In genomic region chr11:8689726-8690255, GRCh38 we compare ENCODE assay signal across 9 cellular contexts. TPM values are rescaled to one million over a fixed set of nuclear protein-coding genes. Genes with fewer than 3 reads are reported as not detected.
A peak's percentile ranks its signal among the peaks of the same experiment; 100 is the strongest.
DNase-seq lines count a peak whose midpoint lies in the region; ATAC-seq and TF ChIP-seq lines count a peak whose summit lies in the region.
"Had no signal": no experiment of that assay in that cellular context is flagged by ENCODE, and none has a peak within 500 bp of the region (broad histone marks: within the 10 kb centered on the region; RNA-seq: fewer than 3 reads in every experiment).

No MANE protein-coding gene starts in this region.

- WGBS in spleen, 5 donors, result 84 to 90% (median 87%) methylated on average over 8 of the region's 8 CpGs

- no peak for DNase-seq in activated CD4-positive, alpha-beta T cell treated with anti-CD3 and anti-CD28 coated beads, Interleukin-2, amount 10 ng/mL, durations not matched to agents 7 days and 5 days
- DNase-seq in activated CD4-positive, alpha-beta T cell treated with anti-CD3 and anti-CD28 coated beads, Interleukin-2, amount 50 U/mL, for 4 hours, result no peak
- DNase-seq in Panc1 (ENCODE audit: low read depth, low spot score), result no peak
- no peak for DNase-seq in epithelial cell of proximal tubule (ENCODE audit: low read depth)
- DNase-seq in spleen, result peak; percentile 48
- no peak for DNase-seq in COLO668 (lab: John Stamatoyannopoulos, UW; ENCODE audit: unreplicated experiment)
- DNase-seq: NCI-H2081 had no signal

- H3K9me3 ChIP-seq in Panc1 (ENCODE audit: control insufficient read depth, insufficient read depth, low read depth, low read length), result no peaks in the 10 kb centered on the region
- H3K9me3 ChIP-seq in spleen, result no peaks in the 10 kb centered on the region

- H3K4me3 ChIP-seq in Panc1 (ENCODE audit: low read depth in 2 of 2, low read length in 2 of 2) (peak overlapping the region; percentile 68 to 69), epithelial cell of proximal tubule (ENCODE audit: low read depth, low read length) (peak overlapping the region; percentile 59), spleen (peak overlapping the region in 5 of 8 donors; percentile 50 to 75 (median 56))

- BruUV-seq in Panc1 (replicated peaks; lab: Mats Ljungman, UMichigan), result no TSS peak

- peaks cover 65% of the 10 kb centered on the region for H3K36me3 Mint-ChIP-seq in activated CD4-positive, alpha-beta T cell treated with anti-CD3 and anti-CD28 coated beads, Interleukin-2, amount 10 ng/mL, durations not matched to agents 7 days and 5 days (ENCODE audit: low read depth)

- POLR2A ChIA-PET in activated CD4-positive, alpha-beta T cell treated with anti-CD3 and anti-CD28 coated beads, Interleukin-2, amount 10 ng/mL, durations not matched to agents 7 days and 5 days (lab: Charles Lee), result no interaction called here
- POLR2A ChIA-PET in Panc1 (lab: Charles Lee), result no interaction called here

- H3K27ac Mint-ChIP-seq in activated CD4-positive, alpha-beta T cell treated with anti-CD3 and anti-CD28 coated beads, Interleukin-2, amount 10 ng/mL, durations not matched to agents 7 days and 5 days, result peak overlapping the region; percentile 95

- peaks cover 56% of the 10 kb centered on the region for H3K4me1 Mint-ChIP-seq in activated CD4-positive, alpha-beta T cell treated with anti-CD3 and anti-CD28 coated beads, Interleukin-2, amount 10 ng/mL, durations not matched to agents 7 days and 5 days

- TF ChIP-seq CTCF in Panc1 (IDR thresholded peaks at IDR 0.05), result no peak
- TF ChIP-seq CTCF in epithelial cell of proximal tubule (conservative IDR thresholded peaks at IDR 0.05; ENCODE audit: low read depth, low read length), result no peak
- TF ChIP-seq CTCF in spleen (IDR thresholded peaks at IDR 0.05 in 8 of 11, conservative IDR thresholded peaks at IDR 0.05 in 3 of 11), result no peak

- H3K9me3 Mint-ChIP-seq in activated CD4-positive, alpha-beta T cell treated with anti-CD3 and anti-CD28 coated beads, Interleukin-2, amount 10 ng/mL, durations not matched to agents 7 days and 5 days, result no peaks in the 10 kb centered on the region

- H3K36me3 ChIP-seq in Panc1 (ENCODE audit: control insufficient read depth, insufficient read depth, low read length), result peaks cover 20% of the 10 kb centered on the region
- peaks cover 0 to 76% (median 51%) of the 10 kb centered on the region in 6 donors for H3K36me3 ChIP-seq in spleen

- H3K4me1 ChIP-seq in Panc1 (ENCODE audit: control insufficient read depth, insufficient read depth, low read length) (peaks cover 42% of the 10 kb centered on the region), spleen (peaks cover 8 to 54% (median 42%) of the 10 kb centered on the region in 6 donors)

- in situ Hi-C loops in Panc1 (cut with HindIII; ENCODE audit: low pct_unique_long_range_greater_than_20kb, low sequenced_read_pairs), result no loop called here

- intact Hi-C loops in Panc1 (cut with micrococcal nuclease; ENCODE audit: unreplicated experiment) (loop anchor here (5.0 kb wide), 3 partner anchors 123 to 268 kb away; a partner anchor contains a TSS), spleen (cut with DNase I; ENCODE audit: low total_unique reads) (loop anchor here (5.0 to 10.0 kb wide), 3 partner anchors 125 to 773 kb away; partner anchors contain the start of genes TMEM9B and ZNF143)

- no peak for ATAC-seq in Panc1
- no peak for ATAC-seq in HG03139 (IDR thresholded peaks at IDR 0.05; ENCODE audit: unreplicated experiment)
- ATAC-seq in HG03159 (IDR thresholded peaks at IDR 0.05; ENCODE audit: unreplicated experiment), result no peak

- H3K27me3 ChIP-seq in Panc1 (ENCODE audit: control insufficient read depth, insufficient read depth, low read length) (no peaks in the 10 kb centered on the region), spleen (replicated peaks in 1 of 7) (no peaks in the 10 kb centered on the region)

- H3K4me3 Mint-ChIP-seq in activated CD4-positive, alpha-beta T cell treated with anti-CD3 and anti-CD28 coated beads, Interleukin-2, amount 10 ng/mL, durations not matched to agents 7 days and 5 days, result peak overlapping the region; percentile 87

- no peak for TF ChIP-seq POLR2A in spleen (IDR thresholded peaks at IDR 0.05)

- CTCF ChIA-PET in activated CD4-positive, alpha-beta T cell treated with anti-CD3 and anti-CD28 coated beads, Interleukin-2, amount 10 ng/mL, durations not matched to agents 7 days and 5 days (lab: Charles Lee), result interaction anchor here (0.7 to 2.5 kb wide), 2 partner anchors 9 to 335 kb away, joined by 5 to 12 read pairs; no protein-coding TSS in a partner anchor
- CTCF ChIA-PET in Panc1 (lab: Charles Lee), result interaction anchor here (1.0 kb wide), 1 partner anchor 270 kb away, joined by 6 read pairs; no protein-coding TSS in a partner anchor

- no peaks in the 10 kb centered on the region for H3K27me3 Mint-ChIP-seq in activated CD4-positive, alpha-beta T cell treated with anti-CD3 and anti-CD28 coated beads, Interleukin-2, amount 10 ng/mL, durations not matched to agents 7 days and 5 days

- H3K27ac ChIP-seq in Panc1 (ENCODE audit: low read length) (peak overlapping the region; percentile 98), spleen (peak overlapping the region in 6 of 8 donors; percentile 85 to 92 (median 90))

RNA-seq across cellular contexts. Expression of gene RPL27A, which starts 7.2 kb away (rescaled TPM):
- 100 to 1,000 TPM; 737 to 869 TPM for total RNA-seq in activated CD4-positive, alpha-beta T cell treated with anti-CD3 and anti-CD28 coated beads, Interleukin-2, amount 10 ng/mL, durations not matched to agents 7 days and 5 days
- total RNA-seq in Panc1 (2021; ENCODE audit: unreplicated experiment) (1,115 TPM), epithelial cell of proximal tubule (1,393 and 1,523 TPM in 2 replicates), spleen (1,000 to 10,000 TPM in 4 of 7 donors, 100 to 1,000 TPM in 3; 845 to 1,581 (median 1,127) TPM)
- polyA plus RNA-seq in Panc1 (2012; ENCODE audit: insufficient read length), result 3,180 TPM
- polyA plus RNA-seq in spleen, result 1,000 to 10,000 TPM; 6,984 to 8,152 (median 7,296) TPM

RNA-seq across cellular contexts. Expression of gene TRIM66, which starts 7.3 kb away (rescaled TPM):
- 10 to 100 TPM; 18.5 to 22.8 TPM for total RNA-seq in activated CD4-positive, alpha-beta T cell treated with anti-CD3 and anti-CD28 coated beads, Interleukin-2, amount 10 ng/mL, durations not matched to agents 7 days and 5 days
- total RNA-seq in Panc1 (2021; ENCODE audit: unreplicated experiment), result 30.4 TPM
- polyA plus RNA-seq in Panc1 (2012; ENCODE audit: insufficient read length), result 17.9 TPM
- 0.58 and 10.5 TPM in 2 replicates for total RNA-seq in epithelial cell of proximal tubule
- 10 to 100 TPM in 5 of 7 donors, 1 to 10 TPM in 2; 5.3 to 22.8 (median 12.6) TPM for total RNA-seq in spleen
- 1 to 10 TPM in 2 of 3 donors, under 1 TPM in 1; 0.86 to 4.3 (median 2.3) TPM for polyA plus RNA-seq in spleen
